8 cellular contexts compared by ENCODE assay signal in the genomic region with DNA sequence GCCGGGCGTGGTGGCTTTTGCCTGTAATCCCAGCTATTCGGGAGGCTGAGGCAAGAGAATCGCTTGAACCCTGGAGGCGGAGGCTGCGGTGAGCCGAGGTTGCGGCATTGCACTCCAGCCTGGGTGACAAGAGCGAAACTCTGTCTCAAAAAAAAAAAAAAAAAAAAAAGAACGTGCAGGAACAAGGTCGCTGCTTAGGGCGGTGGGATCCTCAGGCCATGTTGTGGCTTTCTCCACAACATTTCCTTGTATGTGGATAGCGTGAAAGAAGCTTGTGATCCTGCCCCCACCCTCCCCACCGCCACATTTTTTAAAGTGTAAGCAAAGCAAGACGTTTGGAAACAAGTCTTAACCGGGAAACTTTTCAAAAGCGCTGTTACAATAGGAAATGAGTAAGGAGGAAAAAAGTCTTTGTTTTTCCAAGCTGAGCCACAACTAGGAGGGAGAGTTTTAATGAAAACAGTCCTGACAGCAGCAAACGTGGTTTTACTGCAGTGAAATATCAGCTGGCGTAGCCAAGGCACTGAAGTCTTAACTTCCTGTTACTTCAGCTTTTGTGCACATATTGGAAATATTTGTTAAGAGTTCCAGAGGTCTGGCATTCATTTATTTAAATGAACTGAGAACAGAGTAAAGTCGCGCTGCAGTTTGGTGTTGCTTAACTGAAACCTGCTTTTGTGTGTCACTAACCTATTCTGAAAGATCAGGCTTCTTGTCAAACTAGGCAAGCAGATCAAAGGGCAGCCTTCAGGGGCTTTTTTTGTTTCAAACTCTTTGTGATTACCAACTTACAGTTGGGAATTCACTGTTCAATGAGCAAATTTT. TPM values are rescaled to one million over a fixed set of nuclear protein-coding genes. Genes with fewer than 3 reads are reported as not detected.
DNase-seq lines count a peak whose midpoint lies in the region; ATAC-seq, FAIRE-seq and TF ChIP-seq lines count a peak whose summit lies in the region.

No MANE protein-coding gene starts in this region.

- H3K27me3 Mint-ChIP-seq in CD4-positive, alpha-beta memory T cell: peaks cover 0 to 5% of the 10 kb centered on the region in 2 donors
- H3K27me3 Mint-ChIP-seq in effector memory CD8-positive, alpha-beta T cell: no peaks in the 10 kb centered on the region

- intact Hi-C loops in CD4-positive, alpha-beta memory T cell (cut with micrococcal nuclease): loop anchor here (1.0 kb wide), 5 partner anchors 12 to 213 kb away; no protein-coding TSS in a partner anchor
- intact Hi-C loops in testis (cut with DNase I; ENCODE audit: low total_unique reads): loop anchor here (5.0 kb wide), 1 partner anchor 144 kb away; no protein-coding TSS in a partner anchor

- H3K27ac Mint-ChIP-seq in CD4-positive, alpha-beta memory T cell: peak overlapping the region; percentile 94 to 100 (median 98)
- peak overlapping the region; percentile 100 for H3K27ac Mint-ChIP-seq in effector memory CD8-positive, alpha-beta T cell

- H3K4me3 Mint-ChIP-seq in CD4-positive, alpha-beta memory T cell: peak overlapping the region; percentile 94 to 97 (median 95)
- H3K4me3 Mint-ChIP-seq in effector memory CD8-positive, alpha-beta T cell: peak overlapping the region; percentile 97 to 98

- peak in 4 of 5 donors; percentile 25 to 77 (median 42) for DNase-seq in CD4-positive, alpha-beta memory T cell
- peak; percentile 88 for DNase-seq in HS-27A (ENCODE audit: low read depth)
- no peak for DNase-seq in effector memory CD8-positive, alpha-beta T cell
- DNase-seq in midbrain (lab: John Stamatoyannopoulos, UW): peak; percentile 50
- peak; percentile 62 for DNase-seq in testis
- no peak for DNase-seq in T1000 (lab: John Stamatoyannopoulos, UW)

- H3K27ac ChIP-seq in CD4-positive, alpha-beta memory T cell (ENCODE audit: low read depth, low read length): peak overlapping the region; percentile 94
- H3K27ac ChIP-seq in testis: peak overlapping the region; percentile 97 to 98

- H3K36me3 ChIP-seq in CD4-positive, alpha-beta memory T cell (ENCODE audit: insufficient read depth, low read length): peaks cover 21% of the 10 kb centered on the region
- H3K36me3 ChIP-seq in testis (ENCODE audit: low read depth, missing control alignments): no peaks in the 10 kb centered on the region

- H3K27me3 ChIP-seq in CD4-positive, alpha-beta memory T cell (ENCODE audit: insufficient read depth, low read length): no peaks in the 10 kb centered on the region
- H3K27me3 ChIP-seq in testis: no peaks in the 10 kb centered on the region

- FAIRE-seq in TTC549 (lab: Jason Lieb, UNC): peak; percentile 40

- POLR2A ChIA-PET in CD4-positive, alpha-beta memory T cell (lab: Charles Lee; ENCODE audit: partially characterized antibody): interaction anchor here (0.6 to 9.7 kb wide), 22 partner anchors 6 to 206 kb away, joined by 3 to 139 read pairs (median 5); a partner anchor contains a TSS

- H3K9me3 ChIP-seq in CD4-positive, alpha-beta memory T cell (ENCODE audit: control insufficient read depth in 1 of 2, low read length in 2 of 2): no peaks in the 10 kb centered on the region
- H3K9me3 ChIP-seq in testis: no peaks in the 10 kb centered on the region

- H3K4me1 Mint-ChIP-seq in CD4-positive, alpha-beta memory T cell: peaks cover 35 to 84% (median 52%) of the 10 kb centered on the region in 4 donors
- peaks cover 40 to 56% of the 10 kb centered on the region in 2 donors for H3K4me1 Mint-ChIP-seq in effector memory CD8-positive, alpha-beta T cell (ENCODE audit: low read depth in 2 of 2)

- H3K4me1 ChIP-seq in CD4-positive, alpha-beta memory T cell (ENCODE audit: insufficient read depth, low read length): peaks cover 62% of the 10 kb centered on the region
- peaks cover 21% of the 10 kb centered on the region for H3K4me1 ChIP-seq in testis

- TF ChIP-seq POLR2A in testis (IDR thresholded peaks at IDR 0.05): no peak

- TF ChIP-seq CTCF in testis (IDR thresholded peaks at IDR 0.05): no peak

- H3K36me3 Mint-ChIP-seq in CD4-positive, alpha-beta memory T cell: peaks cover 25 to 50% of the 10 kb centered on the region in 2 donors
- H3K36me3 Mint-ChIP-seq in effector memory CD8-positive, alpha-beta T cell (ENCODE audit: insufficient read depth): peaks cover 61% of the 10 kb centered on the region

- peak overlapping the region; percentile 40 to 89 for H3K4me3 ChIP-seq in CD4-positive, alpha-beta memory T cell (ENCODE audit: low read length in 2 of 2)
- H3K4me3 ChIP-seq in testis: peak overlapping the region; percentile 80 to 96

- WGBS in testis, 2 donors: 4 to 12% methylated on average over 21 of the region's 21 CpGs

- CTCF ChIA-PET in CD4-positive, alpha-beta memory T cell (lab: Charles Lee; ENCODE audit: partially characterized antibody): interaction anchor here (0.9 to 5.4 kb wide), 42 partner anchors 7 to 302 kb away, joined by 3 to 81 read pairs (median 6); no protein-coding TSS in a partner anchor

- peaks cover 0 to 2% (median 0%) of the 10 kb centered on the region in 8 donors for H3K9me3 Mint-ChIP-seq in CD4-positive, alpha-beta memory T cell
- no peaks in the 10 kb centered on the region for H3K9me3 Mint-ChIP-seq in effector memory CD8-positive, alpha-beta T cell

- ATAC-seq in effector memory CD8-positive, alpha-beta T cell (replicated peaks): no peak
- no peak for ATAC-seq in HG02852 (IDR thresholded peaks at IDR 0.05; ENCODE audit: unreplicated experiment)

RNA-seq across cellular contexts. Expression of a gene that starts 3.8 kb away (rescaled TPM):
- 10 to 100 TPM; 90.0 to 95.1 TPM for total RNA-seq in CD4-positive, alpha-beta memory T cell
- polyA plus RNA-seq in CD4-positive, alpha-beta memory T cell: 10 to 100 TPM; 69.6 to 85.8 TPM
- total RNA-seq in testis: 100 to 1,000 TPM in 1 of 2 donors, 10 to 100 TPM in 1; 66.6 to 117 TPM
- 56.1 TPM for polyA plus RNA-seq in testis (ENCODE audit: insufficient read depth, low read depth, low replicate concordance)

Comparison
In these comparisons a context has a peak if more than half of its experiments do, and no peak if none do; other contexts are left out.
1. DNase-seq: peak in CD4-positive, alpha-beta memory T cell (4 of 5), HS-27A (single experiment), midbrain (single experiment) and testis (single experiment); none in effector memory CD8-positive, alpha-beta T cell (0 of 3) and T1000 (single experiment).